ENCODE assay signal across 1 cellular context in the genomic region with DNA sequence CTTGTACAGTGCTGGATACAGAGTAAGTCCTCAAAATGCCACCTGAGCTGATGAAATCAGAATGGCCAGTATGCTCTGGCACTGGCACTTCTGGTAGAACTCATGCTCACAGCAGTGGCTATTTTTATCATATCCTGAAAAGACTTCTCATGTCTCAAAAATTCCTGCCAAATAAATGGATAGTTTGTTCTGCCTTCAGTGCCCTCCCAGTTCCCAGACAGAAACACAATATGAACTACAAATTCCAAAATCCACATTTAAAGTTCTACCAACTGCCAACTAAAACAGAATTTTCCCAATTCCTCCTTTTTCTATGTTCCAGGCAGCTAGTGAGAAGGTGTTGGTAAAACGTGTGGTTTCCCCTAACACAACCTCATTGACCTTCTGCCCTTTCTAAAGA.
TF ChIP-seq lines count a peak whose summit lies in the region.

No MANE protein-coding gene starts in this region.

TF ChIP-seq in IMR-90, 13 proteins besides CTCF, POLR2A, EP300 and RAD21:
- TF ChIP-seq BHLHE40 (IDR thresholded peaks at IDR 0.05; ENCODE audit: low read depth, low read length): no peak
- TF ChIP-seq NFE2L2 (IDR thresholded peaks at IDR 0.05; ENCODE audit: low read depth, low read length): no peak
- no peak for TF ChIP-seq CHD1 (IDR thresholded peaks at IDR 0.05; ENCODE audit: low read depth, low read length)
- no peak for TF ChIP-seq FOS (IDR thresholded peaks at IDR 0.05; ENCODE audit: low read depth, low read length)
- TF ChIP-seq MXI1 (IDR thresholded peaks at IDR 0.05; ENCODE audit: borderline replicate concordance, low read depth, low read length): no peak
- TF ChIP-seq RFX5 (IDR thresholded peaks at IDR 0.05; ENCODE audit: low read depth, low read length): no peak
- no peak for TF ChIP-seq SMC3 (IDR thresholded peaks at IDR 0.05; ENCODE audit: low read depth, low read length)
- TF ChIP-seq ELK1 (IDR thresholded peaks at IDR 0.05; ENCODE audit: borderline replicate concordance, low read depth, low read length): no peak
- TF ChIP-seq RCOR1 (IDR thresholded peaks at IDR 0.05; ENCODE audit: insufficient replicate concordance, low read length): no peak
TF ChIP-seq in IMR-90: peak in this region for 0.
